In the genomic region with DNA sequence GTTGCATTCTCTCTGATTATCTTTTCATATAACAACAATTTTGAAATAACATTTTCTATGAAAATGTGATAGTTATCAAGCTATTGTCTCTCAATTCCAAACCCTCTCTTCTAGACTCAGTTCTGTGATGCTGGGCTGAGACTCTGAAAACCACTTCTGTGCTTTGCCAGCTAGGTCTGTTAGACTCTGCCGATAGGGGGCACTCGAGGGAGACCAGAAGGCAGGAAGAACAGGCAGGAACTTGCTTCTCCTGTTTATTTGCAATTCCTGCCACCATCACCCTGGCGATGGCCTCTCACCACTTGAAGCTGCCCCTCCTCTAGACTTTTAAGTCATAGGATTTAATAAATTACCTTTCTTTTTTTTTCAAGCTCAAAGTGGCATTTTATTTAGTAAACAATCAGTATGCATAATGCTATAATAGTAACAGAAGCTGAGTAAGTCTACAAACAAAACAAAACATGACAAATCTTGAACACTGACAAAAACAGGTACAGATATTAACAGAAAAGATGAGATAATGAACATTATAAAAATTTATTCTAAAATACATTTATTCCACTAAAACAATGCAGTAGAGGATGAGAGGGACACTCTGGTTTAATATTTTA, we compare ENCODE assay signal across 8 cellular contexts.
DNase-seq lines count a peak whose midpoint lies in the region; ATAC-seq, FAIRE-seq and TF ChIP-seq lines count a peak whose summit lies in the region.

No MANE protein-coding gene starts in this region.

- peak; percentile 75 for TF ChIP-seq CTCF in AG09309 (IDR thresholded peaks at IDR 0.05; ENCODE audit: control insufficient read depth, insufficient read depth, low read depth, low read length, missing control alignments)

- ATAC-seq in HG03159 (IDR thresholded peaks at IDR 0.05; ENCODE audit: unreplicated experiment), result peak; percentile 87

- peak; percentile 60 for FAIRE-seq in GM18507 (lab: Jason Lieb, UNC)

- DNase-seq in AG09309 (ENCODE audit: low read depth) (no peak), GM18507 (ENCODE audit: extremely low spot score, insufficient read length, low read depth) (peak; percentile 9), NCI-H526 treated with DMSO at 0.1 percent for 48 hours (lab: John Stamatoyannopoulos, UW) (peak; percentile 18), midbrain (lab: John Stamatoyannopoulos, UW) (peak; percentile 39)
- peak; percentile 57 to 59 for DNase-seq in activated CD4-positive, alpha-beta T cell treated with anti-CD3 and anti-CD28 coated beads, Interleukin-2, amount 50 U/mL, for 4 hours
- DNase-seq in effector CD8-positive, alpha-beta T cell (lab: John Stamatoyannopoulos, UW), result peak; percentile 17
- peak; percentile 7 to 64 for DNase-seq in stimulated activated CD8-positive, alpha-beta memory T cell treated with anti-CD3 and anti-CD28 coated beads, Interleukin-7, amount 100 ng/mL, for 48 hours (ENCODE audit: extremely low read depth in 1 of 2, low read depth in 1 of 2)

- no peak overlapping the region for H3K4me3 ChIP-seq in AG09309 (ENCODE audit: control insufficient read depth, low read depth, low read length)
